Comparison of ENCODE assay signal across 18 cellular contexts in the genomic region with DNA sequence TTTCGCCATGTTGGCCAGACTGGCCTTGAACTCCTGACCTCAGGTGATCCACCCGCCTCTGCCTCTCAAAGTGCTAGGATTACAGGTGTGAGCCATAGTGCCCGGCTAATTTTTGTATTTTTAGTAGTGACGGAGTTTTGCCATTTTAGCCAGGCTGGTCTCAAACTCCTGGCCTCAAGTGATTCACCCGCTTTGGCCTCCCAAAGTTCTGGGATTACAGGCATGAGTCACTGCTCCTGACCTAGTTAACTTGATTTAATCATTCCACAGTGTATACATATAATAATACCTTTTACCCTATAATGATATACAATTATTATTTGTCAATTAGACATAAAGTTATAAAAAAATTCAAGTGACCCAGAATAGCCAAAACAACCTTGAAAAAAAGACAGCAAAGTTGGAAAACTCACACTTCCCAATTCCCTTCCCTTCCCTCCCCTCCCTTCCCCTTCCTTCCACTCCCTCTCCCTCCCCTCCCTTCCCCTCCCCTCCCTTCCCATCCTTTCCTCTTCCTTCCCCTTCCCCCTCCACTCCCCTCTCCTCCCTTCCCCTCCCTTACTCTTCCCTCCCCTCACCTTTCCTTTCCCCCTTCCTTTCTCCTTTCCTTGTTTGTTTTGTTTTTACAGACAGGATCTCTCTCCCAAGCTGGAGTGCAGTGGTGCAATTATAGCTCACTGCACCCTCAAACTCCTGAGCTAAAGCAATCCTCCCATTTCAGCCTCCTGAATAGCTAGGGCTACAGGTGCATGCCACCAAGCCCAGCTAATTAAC. TPM values are rescaled to one million over a fixed set of nuclear protein-coding genes. Genes with fewer than 3 reads are reported as not detected.
DNase-seq lines count a peak whose midpoint lies in the region; ATAC-seq, FAIRE-seq and TF ChIP-seq lines count a peak whose summit lies in the region.
"Had no signal": no experiment of that assay in that cellular context is flagged by ENCODE, and none has a peak within 500 bp of the region (broad histone marks: within the 10 kb centered on the region; RNA-seq: fewer than 3 reads in every experiment).

No MANE protein-coding gene starts in this region.

- peak; percentile 68 for FAIRE-seq in endothelial cell of umbilical vein (lab: Jason Lieb, UNC)
- FAIRE-seq: GM12878 had no signal

- dilution Hi-C loops in endothelial cell of umbilical vein (cut with MboI; ENCODE audit: extremely low pct_ligation_motif_present, low sequenced_read_pairs): no loop called here

- H3K4me1 Mint-ChIP-seq in activated naive CD4-positive, alpha-beta T cell treated with anti-CD3 and anti-CD28 coated beads, Interleukin-2, amount 10 ng/mL, durations not matched to agents 7 days and 5 days: peaks cover 11% of the 10 kb centered on the region
- H3K4me1 Mint-ChIP-seq: H9, nephron progenitor cell had no signal

- H3K4me3 Mint-ChIP-seq in activated naive CD4-positive, alpha-beta T cell treated with anti-CD3 and anti-CD28 coated beads, Interleukin-2, amount 10 ng/mL, durations not matched to agents 7 days and 5 days: no peak overlapping the region
- H3K4me3 Mint-ChIP-seq: H9, nephron progenitor cell had no signal

- H3K4me3 ChIP-seq in endothelial cell of umbilical vein (replicated peaks in 1 of 3; ENCODE audit: insufficient read depth in 1 of 3, low read depth in 1 of 3, low read length in 3 of 3): no peak overlapping the region
- no peak overlapping the region for H3K4me3 ChIP-seq in psoas muscle
- H3K4me3 ChIP-seq: GM12878 had no signal

- no peak overlapping the region for H3K4me2 ChIP-seq in endothelial cell of umbilical vein (ENCODE audit: insufficient read depth, low read length)

- H3K27me3 ChIP-seq in endothelial cell of umbilical vein (ENCODE audit: control insufficient read depth in 2 of 2, insufficient read depth in 2 of 2, low read length in 2 of 2) (no peaks in the 10 kb centered on the region), psoas muscle (ENCODE audit: insufficient read depth in 3 of 3, low read length in 2 of 3) (no peaks in the 10 kb centered on the region)

- TF ChIP-seq CTCF in endothelial cell of umbilical vein (IDR thresholded peaks at IDR 0.05; ENCODE audit: extremely low read depth in 1 of 2, insufficient read depth in 1 of 2, low read depth in 1 of 2, low read length in 2 of 2): no peak
- no peak for TF ChIP-seq CTCF in psoas muscle (IDR thresholded peaks at IDR 0.05)

- intact Hi-C loops in endothelial cell of umbilical vein (cut with micrococcal nuclease) (no loop called here), psoas muscle (cut with DNase I) (no loop called here)

- no peaks in the 10 kb centered on the region for H3K79me2 ChIP-seq in endothelial cell of umbilical vein (ENCODE audit: control insufficient read depth, insufficient read depth, low read length)

- no peak overlapping the region for H3K9ac ChIP-seq in endothelial cell of umbilical vein (replicated peaks; ENCODE audit: extremely low read depth, insufficient read depth, low read length)

- peak; percentile 38 to 72 (median 60) for ATAC-seq in psoas muscle
- ATAC-seq: stimulated activated naive CD8-positive, alpha-beta T cell treated with anti-CD3 and anti-CD28 coated beads, Interleukin-15, Interleukin-2, amounts not matched to agents 100 U/mL and 50 U/mL, for 24 hours had no signal

- POLR2A ChIA-PET in endothelial cell of umbilical vein (lab: Charles Lee): interaction anchor here (0.7 to 0.8 kb wide), 2 partner anchors 44 to 127 kb away, joined by 3 read pairs; partner anchors contain the start of gene OGDH

- H3K9me3 Mint-ChIP-seq in activated naive CD4-positive, alpha-beta T cell treated with anti-CD3 and anti-CD28 coated beads, Interleukin-2, amount 10 ng/mL, durations not matched to agents 7 days and 5 days: no peaks in the 10 kb centered on the region
- H3K9me3 Mint-ChIP-seq: H9, nephron progenitor cell had no signal

- no TSS peak for BruUV-seq in endothelial cell of umbilical vein (replicated peaks; lab: Mats Ljungman, UMichigan)

- no peaks in the 10 kb centered on the region for H3K9me1 ChIP-seq in endothelial cell of umbilical vein (replicated peaks; ENCODE audit: control insufficient read depth, extremely low read depth, insufficient read depth, low read length)

- H3K4me1 ChIP-seq in endothelial cell of umbilical vein (ENCODE audit: control insufficient read depth, extremely low read depth, insufficient read depth, low read length) (peaks cover 25% of the 10 kb centered on the region), psoas muscle (no peaks in the 10 kb centered on the region)

- DNase-seq in GOT3 (lab: John Stamatoyannopoulos, UW) (peak; percentile 28), RKO (ENCODE audit: low spot score) (peak; percentile 86), endothelial cell of umbilical vein (ENCODE audit: low read depth, low spot score) (peak; percentile 45), psoas muscle (no peak), COR-L47 (lab: John Stamatoyannopoulos, UW) (no peak), SW480 (ENCODE audit: low spot score) (no peak)
- DNase-seq in stimulated activated CD4-positive, alpha-beta T cell treated with anti-CD3 and anti-CD28 coated beads, Interleukin-2, amount 100 ng/mL, for 48 hours: no peak
- no peak for DNase-seq in activated naive CD4-positive, alpha-beta T cell treated with anti-CD3 and anti-CD28 coated beads, Interleukin-2, amount 10 ng/mL, durations not matched to agents 7 days and 5 days
- DNase-seq: activated T-cell treated with anti-CD3 and anti-CD28 coated beads for 4 hours; central memory CD4-positive, alpha-beta T cell; foreskin melanocyte; H9; NCI-H446; nephron progenitor cell; SHP77 treated with DMSO at 0.1 percent for 48 hours; stimulated activated naive CD8-positive, alpha-beta T cell treated with anti-CD3 and anti-CD28 coated beads, Interleukin-15, Interleukin-2, amounts not matched to agents 100 U/mL and 50 U/mL, for 24 hours; WERI-Rb-1 had no signal

- WGBS in psoas muscle, 3 donors: 56 to 74% (median 72%) methylated on average over 5 of the region's 5 CpGs

- H3K27me3 Mint-ChIP-seq in activated naive CD4-positive, alpha-beta T cell treated with anti-CD3 and anti-CD28 coated beads, Interleukin-2, amount 10 ng/mL, durations not matched to agents 7 days and 5 days: peaks cover 22% of the 10 kb centered on the region

- CTCF ChIA-PET in endothelial cell of umbilical vein (lab: Charles Lee): interaction anchor here (0.7 kb wide), 1 partner anchor 122 kb away, joined by 3 read pairs; no protein-coding TSS in a partner anchor
- CTCF ChIA-PET in activated naive CD4-positive, alpha-beta T cell treated with anti-CD3 and anti-CD28 coated beads, Interleukin-2, amount 10 ng/mL, durations not matched to agents 7 days and 5 days (lab: Charles Lee): no interaction called here

- H4K20me1 ChIP-seq in endothelial cell of umbilical vein (replicated peaks; ENCODE audit: control insufficient read depth, extremely low read depth, insufficient read depth, low read length): no peaks in the 10 kb centered on the region

- H3K36me3 ChIP-seq in endothelial cell of umbilical vein (ENCODE audit: control insufficient read depth in 2 of 2, extremely low read depth in 1 of 2, insufficient read depth in 2 of 2, low read length in 2 of 2) (no peaks in the 10 kb centered on the region), psoas muscle (ENCODE audit: insufficient read depth in 1 of 2, low read depth in 1 of 2) (no peaks in the 10 kb centered on the region)
- H3K36me3 ChIP-seq: WERI-Rb-1 had no signal

- H3K36me3 Mint-ChIP-seq in activated naive CD4-positive, alpha-beta T cell treated with anti-CD3 and anti-CD28 coated beads, Interleukin-2, amount 10 ng/mL, durations not matched to agents 7 days and 5 days: no peaks in the 10 kb centered on the region

- H3K27ac ChIP-seq in endothelial cell of umbilical vein (ENCODE audit: insufficient read depth, low read depth, low read length) (peak overlapping the region; percentile 100), psoas muscle (no peak overlapping the region)
- H3K27ac ChIP-seq: WERI-Rb-1 had no signal

- H3K27ac Mint-ChIP-seq in activated naive CD4-positive, alpha-beta T cell treated with anti-CD3 and anti-CD28 coated beads, Interleukin-2, amount 10 ng/mL, durations not matched to agents 7 days and 5 days: no peak overlapping the region
- H3K27ac Mint-ChIP-seq: H9, nephron progenitor cell had no signal

- H2AFZ ChIP-seq in endothelial cell of umbilical vein (ENCODE audit: low read depth, low read length): no peak overlapping the region

- no peaks in the 10 kb centered on the region for H3K9me3 ChIP-seq in endothelial cell of umbilical vein (replicated peaks; ENCODE audit: control insufficient read depth, insufficient read depth, low read length)
- H3K9me3 ChIP-seq in psoas muscle: no peaks in the 10 kb centered on the region

- TF ChIP-seq POLR2A in endothelial cell of umbilical vein (IDR thresholded peaks at IDR 0.05; ENCODE audit: low read depth, low read length): no peak

TF ChIP-seq in endothelial cell of umbilical vein, 7 proteins besides CTCF, POLR2A, EP300 and RAD21:
- TF ChIP-seq GATA2 (IDR thresholded peaks at IDR 0.05; ENCODE audit: insufficient read depth, insufficient read length, low read depth, low read length) (peak; percentile 26), JUN (IDR thresholded peaks at IDR 0.05; ENCODE audit: borderline replicate concordance, insufficient read depth, insufficient read length, low read depth) (peak; percentile 55), EZH2 (IDR thresholded peaks at IDR 0.05; ENCODE audit: borderline replicate concordance, low read depth, low read length, severe bottlenecking) (no peak), FOS (IDR thresholded peaks at IDR 0.05; ENCODE audit: borderline replicate concordance, insufficient read depth, low read length) (peak; percentile 71), POLR2AphosphoS5 (IDR thresholded peaks at IDR 0.05; ENCODE audit: insufficient read depth, low read depth, low read length) (no peak)
- TF ChIP-seq, protein P1, sequence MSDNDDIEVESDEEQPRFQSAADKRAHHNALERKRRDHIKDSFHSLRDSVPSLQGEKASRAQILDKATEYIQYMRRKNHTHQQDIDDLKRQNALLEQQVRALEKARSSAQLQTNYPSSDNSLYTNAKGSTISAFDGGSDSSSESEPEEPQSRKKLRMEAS (IDR thresholded peaks at IDR 0.05; ENCODE audit: insufficient read depth, insufficient read length): no peak
TF ChIP-seq in endothelial cell of umbilical vein: peak in this region for 3.

RNA-seq across cellular contexts. Expression of gene ZMIZ2, which starts 14.8 kb away (rescaled TPM):
- total RNA-seq in endothelial cell of umbilical vein (87.5 and 88.6 TPM in 2 replicates), psoas muscle (10 to 100 TPM; 25.0 to 32.9 (median 28.6) TPM)
- polyA plus RNA-seq in endothelial cell of umbilical vein (30.6 and 37.6 TPM in 2 replicates), psoas muscle (10 to 100 TPM; 11.7 to 16.0 (median 15.3) TPM)
- 11.5 and 13.4 TPM in 2 replicates for polyA plus RNA-seq in endothelial cell of umbilical vein (2011; cell fraction: cytosol; rRNA removed)
- polyA plus RNA-seq in endothelial cell of umbilical vein (2011; cell fraction: nucleus; rRNA removed): 135 and 170 TPM in 2 replicates
- 40.0 and 70.2 TPM in 2 replicates for polyA plus RNA-seq in endothelial cell of umbilical vein (2012)
- polyA minus RNA-seq in endothelial cell of umbilical vein: 29.5 and 32.5 TPM in 2 replicates
- 11.8 TPM for polyA minus RNA-seq in endothelial cell of umbilical vein (2011; cell fraction: cytosol; rRNA and poly(A)+ RNA removed)
- 62.5 and 77.2 TPM in 2 replicates for polyA minus RNA-seq in endothelial cell of umbilical vein (2011; cell fraction: nucleus; rRNA and poly(A)+ RNA removed)

Comparison
In these comparisons a context has a peak if more than half of its experiments do, and no peak if none do; other contexts are left out.
1. DNase-seq: peak in GOT3 (single experiment), RKO (single experiment) and endothelial cell of umbilical vein (single experiment); none in psoas muscle (0 of 2), COR-L47 (single experiment), stimulated activated CD4-positive, alpha-beta T cell treated with anti-CD3 and anti-CD28 coated beads, Interleukin-2, amount 100 ng/mL, for 48 hours (0 of 2), activated naive CD4-positive, alpha-beta T cell treated with anti-CD3 and anti-CD28 coated beads, Interleukin-2, amount 10 ng/mL, durations not matched to agents 7 days and 5 days (single experiment) and SW480 (single experiment).